Comparison of ENCODE assay signal across 3 cellular contexts in the genomic region with DNA sequence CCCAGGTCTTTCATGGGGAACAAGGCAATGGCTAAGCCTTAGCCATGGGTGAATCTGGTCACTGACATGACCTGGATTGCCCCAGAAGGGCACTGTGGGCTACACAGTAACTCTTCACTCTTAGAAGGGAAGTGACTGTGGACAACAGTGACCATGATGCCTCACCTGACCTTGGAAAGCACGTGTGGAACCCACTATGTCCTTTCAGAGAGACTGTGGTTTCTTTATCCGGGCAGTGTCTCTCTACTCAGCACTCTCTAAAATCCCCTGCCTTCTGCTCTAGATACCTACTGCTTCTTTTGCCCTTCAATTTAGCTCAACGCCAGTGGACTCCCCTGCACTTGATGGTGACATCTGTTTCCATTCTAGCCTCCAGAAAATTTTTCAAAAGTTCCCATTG.
"Had no signal": no experiment of that assay in that cellular context is flagged by ENCODE, and none has a peak within 500 bp of the region (broad histone marks: within the 10 kb centered on the region; RNA-seq: fewer than 3 reads in every experiment).

No MANE protein-coding gene starts in this region.

- DNase-seq: GDM1, GF-D8 had no signal

- H3K4me3 ChIP-seq: GM12878 had no signal

- ATAC-seq: GM12878 had no signal
